ENCODE assay signal across 2 cellular contexts in genomic region chr15:73628976-73629854, GRCh38.
TF ChIP-seq lines count a peak whose summit lies in the region.

No MANE protein-coding gene starts in this region.

TF ChIP-seq in HEK293, 187 proteins besides CTCF, POLR2A, EP300 and RAD21 (continued from another document and continues in another):
- no peak for TF ChIP-seq ZNF639 (tag by site-specific recombination; IDR thresholded peaks at IDR 0.05)
- TF ChIP-seq ZNF174 (tag by site-specific recombination; IDR thresholded peaks at IDR 0.05), result no peak
- no peak for TF ChIP-seq ZNF513 (tag by site-specific recombination; IDR thresholded peaks at IDR 0.05)
- no peak for TF ChIP-seq ZSCAN30 (tag by site-specific recombination; IDR thresholded peaks at IDR 0.05)
- peak; percentile 70 for TF ChIP-seq PRDM6 (tag by site-specific recombination; IDR thresholded peaks at IDR 0.05)
- TF ChIP-seq ZNF792 (tag by site-specific recombination; IDR thresholded peaks at IDR 0.05), result no peak
- TF ChIP-seq ZNF157 (tag by site-specific recombination; IDR thresholded peaks at IDR 0.05), result no peak
- no peak for TF ChIP-seq ZNF221 (tag by site-specific recombination; IDR thresholded peaks at IDR 0.05; ENCODE audit: borderline replicate concordance)
- peak; percentile 84 for TF ChIP-seq ZNF24 (tag by site-specific recombination; IDR thresholded peaks at IDR 0.05)
- TF ChIP-seq PRDM1 (tag by site-specific recombination; IDR thresholded peaks at IDR 0.05), result no peak; the same call in 1 of the 2 replicates
- no peak for TF ChIP-seq ZBTB6 (tag by site-specific recombination; IDR thresholded peaks at IDR 0.05)
- TF ChIP-seq PRDM4 (tag by site-specific recombination; IDR thresholded peaks at IDR 0.05), result no peak
- no peak for TF ChIP-seq ZNF449 (tag by site-specific recombination; IDR thresholded peaks at IDR 0.05)
- TF ChIP-seq ZNF274 (IDR thresholded peaks at IDR 0.05; ENCODE audit: low read length), result no peak
- no peak for TF ChIP-seq ZNF274 (tag by site-specific recombination; IDR thresholded peaks at IDR 0.05; ENCODE audit: borderline replicate concordance)

TF ChIP-seq in liver, 16 proteins besides CTCF, POLR2A, EP300 and RAD21 (continued from another document):
- TF ChIP-seq ZBTB33 (IDR thresholded peaks at IDR 0.05), result no peak
- TF ChIP-seq JUND (IDR thresholded peaks at IDR 0.05), result peak in 1 of 2 donors; percentile 42
- TF ChIP-seq GABPA (IDR thresholded peaks at IDR 0.05 in 1 of 2, conservative IDR thresholded peaks at IDR 0.05 in 1 of 2), result peak in 1 of 2 donors; percentile 38
- no peak for TF ChIP-seq RXRA (IDR thresholded peaks at IDR 0.05)
- no peak for TF ChIP-seq NR2F2 (IDR thresholded peaks at IDR 0.05)
- no peak for TF ChIP-seq TAF1 (conservative IDR thresholded peaks at IDR 0.05)
